Comparison of ENCODE assay signal across 8 cellular contexts in the genomic region with DNA sequence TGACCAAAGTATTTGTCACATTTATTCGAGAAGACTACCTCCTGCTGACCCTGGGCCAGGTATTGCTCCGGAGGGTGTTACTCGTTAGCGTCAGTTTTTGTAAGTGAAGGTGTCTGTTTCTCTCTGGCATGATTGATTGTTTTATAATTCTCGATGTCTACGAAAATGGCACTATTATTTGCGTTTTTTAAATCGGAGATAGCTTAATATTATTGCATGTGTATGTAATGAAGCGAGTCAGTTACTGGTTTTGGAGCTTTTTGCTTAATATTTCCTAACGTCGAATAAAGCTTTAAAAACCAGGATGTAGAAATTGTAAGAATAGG. TPM values are rescaled to one million over a fixed set of nuclear protein-coding genes. Genes with fewer than 3 reads are reported as not detected.
DNase-seq lines count a peak whose midpoint lies in the region; ATAC-seq and TF ChIP-seq lines count a peak whose summit lies in the region.

No MANE protein-coding gene starts in this region.

- CTCF ChIA-PET in GM10248 (lab: Yijun Ruan, JAX): interaction anchor here (1.0 to 2.3 kb wide), 9 partner anchors 9 to 325 kb away, joined by 3 to 17 read pairs (median 4); no protein-coding TSS in a partner anchor

- H3K9me3 ChIP-seq in SK-N-MC (ENCODE audit: low read depth, low read length) (no peaks in the 10 kb centered on the region), fibroblast of lung (ENCODE audit: control insufficient read depth, insufficient read depth, low read depth, low read length) (no peaks in the 10 kb centered on the region)

- DNase-seq in GM10248 (ENCODE audit: extremely low spot score) (no peak), SK-N-MC (ENCODE audit: low read depth, low spot score) (no peak), fibroblast of lung (ENCODE audit: low read depth in 2 of 2) (no peak), retinal pigment epithelial cell (ENCODE audit: low read depth) (no peak), H4 (ENCODE audit: low spot score) (no peak), COLO829 (ENCODE audit: low spot score) (no peak)

- TF ChIP-seq CTCF in GM10248 (IDR thresholded peaks at IDR 0.05; ENCODE audit: control extremely low read depth, extremely low read depth, low read depth, missing control alignments) (peak; percentile 4), fibroblast of lung (conservative IDR thresholded peaks at IDR 0.05 in 1 of 2, IDR thresholded peaks at IDR 0.05 in 1 of 2; ENCODE audit: low read depth in 1 of 2, low read length in 2 of 2) (no peak), retinal pigment epithelial cell (conservative IDR thresholded peaks at IDR 0.05; ENCODE audit: low read depth, low read length) (no peak)

- H3K4me3 ChIP-seq in SK-N-MC (peak overlapping the region; percentile 89), fibroblast of lung (replicated peaks in 1 of 4; ENCODE audit: control extremely low read depth in 1 of 4, insufficient read depth in 1 of 4, low read depth in 3 of 4, low read length in 4 of 4) (peak overlapping the region; percentile 67 to 93 (median 78)), retinal pigment epithelial cell (ENCODE audit: low read length) (peak overlapping the region; percentile 94)

- H2AFZ ChIP-seq in fibroblast of lung (ENCODE audit: low read length): peak overlapping the region; percentile 80

- POLR2A ChIA-PET in GM10248 (lab: Yijun Ruan, JAX): interaction anchor here (0.9 to 1.1 kb wide), 2 partner anchors 9 to 10 kb away, joined by 3 to 4 read pairs; no protein-coding TSS in a partner anchor

- H3K9ac ChIP-seq in SK-N-MC (ENCODE audit: insufficient read length): peak overlapping the region; percentile 93
- peak overlapping the region; percentile 89 for H3K9ac ChIP-seq in fibroblast of lung (ENCODE audit: insufficient read depth, low read length)

- H3K27ac ChIP-seq in SK-N-MC: peak overlapping the region; percentile 84
- H3K27ac ChIP-seq in fibroblast of lung (ENCODE audit: insufficient read depth, low read length): peak overlapping the region; percentile 93

- peaks cover 4% of the 10 kb centered on the region for H3K4me1 ChIP-seq in fibroblast of lung (ENCODE audit: control insufficient read depth, extremely low read depth, insufficient read depth, low read length)

- ATAC-seq in GM21515 (IDR thresholded peaks at IDR 0.05; ENCODE audit: unreplicated experiment): no peak
- ATAC-seq in GM21528 (IDR thresholded peaks at IDR 0.05; ENCODE audit: low FRiP score, unreplicated experiment): no peak

- H3K27me3 ChIP-seq in fibroblast of lung (ENCODE audit: control insufficient read depth, insufficient read depth, low read length): no peaks in the 10 kb centered on the region

- H3K4me2 ChIP-seq in fibroblast of lung (ENCODE audit: extremely low read depth, insufficient read depth, low read length): peak overlapping the region; percentile 82

- H4K20me1 ChIP-seq in fibroblast of lung (ENCODE audit: control insufficient read depth, extremely low read depth, insufficient read depth, low read length): no peaks in the 10 kb centered on the region

- H3K36me3 ChIP-seq in SK-N-MC (ENCODE audit: insufficient read depth, low read length) (peaks cover under 1% of the 10 kb centered on the region), fibroblast of lung (ENCODE audit: control insufficient read depth, insufficient read depth, low read length) (no peaks in the 10 kb centered on the region)

- peaks cover 47% of the 10 kb centered on the region for H3K79me2 ChIP-seq in fibroblast of lung (ENCODE audit: control insufficient read depth, insufficient read depth, low read length)

RNA-seq across cellular contexts. Expression of a gene that starts 0.4 kb away (rescaled TPM):
- 19.3 and 26.4 TPM in 2 replicates for total RNA-seq in fibroblast of lung
- 10.2 and 11.0 TPM in 2 replicates for polyA plus RNA-seq in fibroblast of lung
- polyA plus RNA-seq in fibroblast of lung (2012): 6.9 and 7.1 TPM in 2 replicates
- polyA minus RNA-seq in fibroblast of lung (ENCODE audit: low replicate concordance): 0.82 and 1.1 TPM in 2 replicates
- total RNA-seq in H4 (2014; rRNA removed; shearing (Covaris generic)): 8.0 and 11.7 TPM in 2 replicates

RNA-seq across cellular contexts. Expression of a gene that starts 0.7 kb away (rescaled TPM):
- 5.4 and 10.1 TPM in 2 replicates for total RNA-seq in fibroblast of lung
- polyA plus RNA-seq in fibroblast of lung: 7.9 and 20.2 TPM in 2 replicates
- polyA plus RNA-seq in fibroblast of lung (2012): 5.5 and 14.6 TPM in 2 replicates
- 5.1 and 17.2 TPM in 2 replicates for polyA minus RNA-seq in fibroblast of lung (ENCODE audit: low replicate concordance)
- 15.4 and 22.3 TPM in 2 replicates for total RNA-seq in H4 (2014; rRNA removed; shearing (Covaris generic))
